1 cellular context compared by ENCODE assay signal in the genomic region with DNA sequence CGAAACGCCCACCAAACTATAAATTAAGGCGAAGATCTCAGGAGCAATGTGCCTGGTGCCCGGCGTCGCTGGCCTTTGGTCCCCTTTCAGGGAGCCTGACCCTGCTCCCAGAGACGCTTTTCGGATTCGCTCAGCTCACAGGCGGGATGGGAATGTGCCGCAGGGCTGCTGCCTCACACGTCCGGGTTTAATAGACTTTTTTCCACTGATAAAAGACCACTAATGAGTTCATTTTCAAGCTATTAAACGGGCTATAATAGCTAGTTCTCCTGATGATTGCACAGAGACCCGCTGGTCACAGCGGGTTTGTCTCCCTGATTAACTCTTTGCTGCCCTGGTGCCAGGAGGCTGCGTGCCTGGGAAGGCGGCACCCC.
TF ChIP-seq lines count a peak whose summit lies in the region.

No MANE protein-coding gene starts in this region.

TF ChIP-seq in H1, 55 proteins besides CTCF, POLR2A, EP300 and RAD21:
- TF ChIP-seq, protein P1, sequence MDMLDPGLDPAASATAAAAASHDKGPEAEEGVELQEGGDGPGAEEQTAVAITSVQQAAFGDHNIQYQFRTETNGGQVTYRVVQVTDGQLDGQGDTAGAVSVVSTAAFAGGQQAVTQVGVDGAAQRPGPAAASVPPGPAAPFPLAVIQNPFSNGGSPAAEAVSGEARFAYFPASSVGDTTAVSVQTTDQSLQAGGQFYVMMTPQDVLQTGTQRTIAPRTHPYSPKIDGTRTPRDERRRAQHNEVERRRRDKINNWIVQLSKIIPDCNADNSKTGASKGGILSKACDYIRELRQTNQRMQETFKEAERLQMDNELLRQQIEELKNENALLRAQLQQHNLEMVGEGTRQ (IDR thresholded peaks at IDR 0.05; ENCODE audit: low read length) = no peak
- TF ChIP-seq EZH2 (IDR thresholded peaks at IDR 0.05; ENCODE audit: low read depth, low read length, severe bottlenecking) (no peak), BCL11A (IDR thresholded peaks at IDR 0.05; ENCODE audit: low read depth in 2 of 2, low read length in 2 of 2) (no peak), ASH2L (IDR thresholded peaks at IDR 0.05; ENCODE audit: low read length) (peak; percentile 73), MAFK (IDR thresholded peaks at IDR 0.05; ENCODE audit: low read depth, low read length) (no peak), HDAC6 (IDR thresholded peaks at IDR 0.05; ENCODE audit: low read depth, low read length) (no peak), CREB1 (IDR thresholded peaks at IDR 0.05) (no peak), TEAD4 (IDR thresholded peaks at IDR 0.05; ENCODE audit: low read depth, low read length) (no peak), BACH1 (IDR thresholded peaks at IDR 0.05; ENCODE audit: low read length) (no peak), CHD2 (IDR thresholded peaks at IDR 0.05; ENCODE audit: low read length) (no peak), EGR1 (IDR thresholded peaks at IDR 0.05; ENCODE audit: borderline replicate concordance, low read depth, low read length) (no peak), TAF1 (IDR thresholded peaks at IDR 0.05; ENCODE audit: low read depth, low read length) (no peak), SIRT6 (IDR thresholded peaks at IDR 0.05; ENCODE audit: low read length) (no peak), KDM4A (IDR thresholded peaks at IDR 0.05; ENCODE audit: low read depth, low read length, severe bottlenecking) (peak; percentile 48), SP2 (IDR thresholded peaks at IDR 0.05; ENCODE audit: low read length) (no peak), GTF2F1 (IDR thresholded peaks at IDR 0.05; ENCODE audit: borderline replicate concordance, low read depth, low read length) (no peak), TAF7 (optimal IDR thresholded peaks at IDR 0.05; ENCODE audit: borderline replicate concordance, low read depth, low read length) (no peak), NRF1 (IDR thresholded peaks at IDR 0.05; ENCODE audit: low read depth, low read length) (no peak), HDAC2 (IDR thresholded peaks at IDR 0.05; ENCODE audit: borderline replicate concordance in 1 of 2, low read depth in 2 of 2, low read length in 2 of 2) (no peak)
- TF ChIP-seq, protein P2, sequence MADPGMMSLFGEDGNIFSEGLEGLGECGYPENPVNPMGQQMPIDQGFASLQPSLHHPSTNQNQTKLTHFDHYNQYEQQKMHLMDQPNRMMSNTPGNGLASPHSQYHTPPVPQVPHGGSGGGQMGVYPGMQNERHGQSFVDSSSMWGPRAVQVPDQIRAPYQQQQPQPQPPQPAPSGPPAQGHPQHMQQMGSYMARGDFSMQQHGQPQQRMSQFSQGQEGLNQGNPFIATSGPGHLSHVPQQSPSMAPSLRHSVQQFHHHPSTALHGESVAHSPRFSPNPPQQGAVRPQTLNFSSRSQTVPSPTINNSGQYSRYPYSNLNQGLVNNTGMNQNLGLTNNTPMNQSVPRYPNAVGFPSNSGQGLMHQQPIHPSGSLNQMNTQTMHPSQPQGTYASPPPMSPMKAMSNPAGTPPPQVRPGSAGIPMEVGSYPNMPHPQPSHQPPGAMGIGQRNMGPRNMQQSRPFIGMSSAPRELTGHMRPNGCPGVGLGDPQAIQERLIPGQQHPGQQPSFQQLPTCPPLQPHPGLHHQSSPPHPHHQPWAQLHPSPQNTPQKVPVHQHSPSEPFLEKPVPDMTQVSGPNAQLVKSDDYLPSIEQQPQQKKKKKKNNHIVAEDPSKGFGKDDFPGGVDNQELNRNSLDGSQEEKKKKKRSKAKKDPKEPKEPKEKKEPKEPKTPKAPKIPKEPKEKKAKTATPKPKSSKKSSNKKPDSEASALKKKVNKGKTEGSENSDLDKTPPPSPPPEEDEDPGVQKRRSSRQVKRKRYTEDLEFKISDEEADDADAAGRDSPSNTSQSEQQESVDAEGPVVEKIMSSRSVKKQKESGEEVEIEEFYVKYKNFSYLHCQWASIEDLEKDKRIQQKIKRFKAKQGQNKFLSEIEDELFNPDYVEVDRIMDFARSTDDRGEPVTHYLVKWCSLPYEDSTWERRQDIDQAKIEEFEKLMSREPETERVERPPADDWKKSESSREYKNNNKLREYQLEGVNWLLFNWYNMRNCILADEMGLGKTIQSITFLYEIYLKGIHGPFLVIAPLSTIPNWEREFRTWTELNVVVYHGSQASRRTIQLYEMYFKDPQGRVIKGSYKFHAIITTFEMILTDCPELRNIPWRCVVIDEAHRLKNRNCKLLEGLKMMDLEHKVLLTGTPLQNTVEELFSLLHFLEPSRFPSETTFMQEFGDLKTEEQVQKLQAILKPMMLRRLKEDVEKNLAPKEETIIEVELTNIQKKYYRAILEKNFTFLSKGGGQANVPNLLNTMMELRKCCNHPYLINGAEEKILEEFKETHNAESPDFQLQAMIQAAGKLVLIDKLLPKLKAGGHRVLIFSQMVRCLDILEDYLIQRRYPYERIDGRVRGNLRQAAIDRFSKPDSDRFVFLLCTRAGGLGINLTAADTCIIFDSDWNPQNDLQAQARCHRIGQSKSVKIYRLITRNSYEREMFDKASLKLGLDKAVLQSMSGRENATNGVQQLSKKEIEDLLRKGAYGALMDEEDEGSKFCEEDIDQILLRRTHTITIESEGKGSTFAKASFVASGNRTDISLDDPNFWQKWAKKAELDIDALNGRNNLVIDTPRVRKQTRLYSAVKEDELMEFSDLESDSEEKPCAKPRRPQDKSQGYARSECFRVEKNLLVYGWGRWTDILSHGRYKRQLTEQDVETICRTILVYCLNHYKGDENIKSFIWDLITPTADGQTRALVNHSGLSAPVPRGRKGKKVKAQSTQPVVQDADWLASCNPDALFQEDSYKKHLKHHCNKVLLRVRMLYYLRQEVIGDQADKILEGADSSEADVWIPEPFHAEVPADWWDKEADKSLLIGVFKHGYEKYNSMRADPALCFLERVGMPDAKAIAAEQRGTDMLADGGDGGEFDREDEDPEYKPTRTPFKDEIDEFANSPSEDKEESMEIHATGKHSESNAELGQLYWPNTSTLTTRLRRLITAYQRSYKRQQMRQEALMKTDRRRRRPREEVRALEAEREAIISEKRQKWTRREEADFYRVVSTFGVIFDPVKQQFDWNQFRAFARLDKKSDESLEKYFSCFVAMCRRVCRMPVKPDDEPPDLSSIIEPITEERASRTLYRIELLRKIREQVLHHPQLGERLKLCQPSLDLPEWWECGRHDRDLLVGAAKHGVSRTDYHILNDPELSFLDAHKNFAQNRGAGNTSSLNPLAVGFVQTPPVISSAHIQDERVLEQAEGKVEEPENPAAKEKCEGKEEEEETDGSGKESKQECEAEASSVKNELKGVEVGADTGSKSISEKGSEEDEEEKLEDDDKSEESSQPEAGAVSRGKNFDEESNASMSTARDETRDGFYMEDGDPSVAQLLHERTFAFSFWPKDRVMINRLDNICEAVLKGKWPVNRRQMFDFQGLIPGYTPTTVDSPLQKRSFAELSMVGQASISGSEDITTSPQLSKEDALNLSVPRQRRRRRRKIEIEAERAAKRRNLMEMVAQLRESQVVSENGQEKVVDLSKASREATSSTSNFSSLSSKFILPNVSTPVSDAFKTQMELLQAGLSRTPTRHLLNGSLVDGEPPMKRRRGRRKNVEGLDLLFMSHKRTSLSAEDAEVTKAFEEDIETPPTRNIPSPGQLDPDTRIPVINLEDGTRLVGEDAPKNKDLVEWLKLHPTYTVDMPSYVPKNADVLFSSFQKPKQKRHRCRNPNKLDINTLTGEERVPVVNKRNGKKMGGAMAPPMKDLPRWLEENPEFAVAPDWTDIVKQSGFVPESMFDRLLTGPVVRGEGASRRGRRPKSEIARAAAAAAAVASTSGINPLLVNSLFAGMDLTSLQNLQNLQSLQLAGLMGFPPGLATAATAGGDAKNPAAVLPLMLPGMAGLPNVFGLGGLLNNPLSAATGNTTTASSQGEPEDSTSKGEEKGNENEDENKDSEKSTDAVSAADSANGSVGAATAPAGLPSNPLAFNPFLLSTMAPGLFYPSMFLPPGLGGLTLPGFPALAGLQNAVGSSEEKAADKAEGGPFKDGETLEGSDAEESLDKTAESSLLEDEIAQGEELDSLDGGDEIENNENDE (IDR thresholded peaks at IDR 0.05; ENCODE audit: insufficient replicate concordance, low read length) = no peak
- TF ChIP-seq, protein P3, sequence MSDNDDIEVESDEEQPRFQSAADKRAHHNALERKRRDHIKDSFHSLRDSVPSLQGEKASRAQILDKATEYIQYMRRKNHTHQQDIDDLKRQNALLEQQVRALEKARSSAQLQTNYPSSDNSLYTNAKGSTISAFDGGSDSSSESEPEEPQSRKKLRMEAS (IDR thresholded peaks at IDR 0.05) = 0 out of 2 replicates have a peak, but pooled peaks have one; percentile 2
